ENCODE assay signal across 24 cellular contexts in the genomic region with DNA sequence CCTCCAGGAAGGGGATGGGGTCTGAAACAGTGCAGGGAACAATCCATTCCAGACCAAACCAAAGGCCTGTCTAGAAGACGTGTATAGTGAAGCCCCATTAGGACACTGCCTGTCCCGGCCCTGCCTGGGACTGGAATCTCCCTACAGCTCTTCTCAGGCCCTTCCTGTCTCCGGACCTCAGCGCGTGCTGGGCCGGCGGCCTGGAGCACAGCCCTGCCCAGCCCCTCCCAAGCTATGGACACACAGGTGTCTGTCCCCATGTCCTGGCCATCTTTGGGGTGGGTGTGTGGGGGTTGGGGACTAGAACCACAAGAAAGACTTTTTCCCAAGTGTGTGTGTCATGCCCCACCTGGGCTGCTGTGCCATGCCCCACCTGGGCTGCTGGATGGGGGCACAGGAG. TPM values are rescaled to one million over a fixed set of nuclear protein-coding genes. Genes with fewer than 3 reads are reported as not detected.
"Had no signal": no experiment of that assay in that cellular context is flagged by ENCODE, and none has a peak within 500 bp of the region (broad histone marks: within the 10 kb centered on the region; RNA-seq: fewer than 3 reads in every experiment).

No MANE protein-coding gene starts in this region.

- ATAC-seq: effector memory CD8-positive, alpha-beta T cell; esophagus mucosa; foreskin keratinocyte; gastrocnemius medialis; gastroesophageal sphincter; heart left ventricle; heart right ventricle had no signal

- H3K4me1 ChIP-seq: colonic mucosa, esophagus muscularis mucosa, esophagus squamous epithelium, foreskin keratinocyte, gastrocnemius medialis, gastroesophageal sphincter, heart left ventricle, heart right ventricle had no signal

- H3K4me3 ChIP-seq: colonic mucosa, coronary artery, dorsolateral prefrontal cortex, esophagus muscularis mucosa, esophagus squamous epithelium, gastrocnemius medialis, gastroesophageal sphincter, heart left ventricle, heart right ventricle had no signal

- H3K27me3 ChIP-seq: colonic mucosa, dorsolateral prefrontal cortex, esophagus squamous epithelium, foreskin keratinocyte, gastrocnemius medialis, heart left ventricle, heart right ventricle had no signal

- H3K9me3 ChIP-seq: colonic mucosa, esophagus muscularis mucosa, esophagus squamous epithelium, gastrocnemius medialis, gastroesophageal sphincter, heart left ventricle, heart right ventricle had no signal

- H3K27ac ChIP-seq: colonic mucosa, coronary artery, epithelial cell of prostate, esophagus muscularis mucosa, esophagus squamous epithelium, foreskin keratinocyte, gastrocnemius medialis, gastroesophageal sphincter, heart left ventricle, heart right ventricle had no signal

- DNase-seq: colonic mucosa; cortex of kidney; dermis blood vessel endothelial cell; dorsolateral prefrontal cortex; effector CD4-positive, alpha-beta T cell; effector CD8-positive, alpha-beta T cell; effector memory CD4-positive, alpha-beta T cell; effector memory CD8-positive, alpha-beta T cell; endodermal cell; erythroblast; esophagus squamous epithelium; foreskin fibroblast; foreskin keratinocyte; foreskin melanocyte; gastrocnemius medialis; glutamatergic neuron; head of caudate nucleus; heart left ventricle; heart right ventricle had no signal

- H3K36me3 ChIP-seq: colonic mucosa, esophagus muscularis mucosa, esophagus squamous epithelium, gastrocnemius medialis, gastroesophageal sphincter, heart left ventricle, heart right ventricle had no signal

RNA-seq across cellular contexts. Expression of a gene that starts 51.8 kb away (rescaled TPM):
- polyA plus RNA-seq: foreskin keratinocyte had no signal
